ENCODE assay signal across 8 cellular contexts in the genomic region with DNA sequence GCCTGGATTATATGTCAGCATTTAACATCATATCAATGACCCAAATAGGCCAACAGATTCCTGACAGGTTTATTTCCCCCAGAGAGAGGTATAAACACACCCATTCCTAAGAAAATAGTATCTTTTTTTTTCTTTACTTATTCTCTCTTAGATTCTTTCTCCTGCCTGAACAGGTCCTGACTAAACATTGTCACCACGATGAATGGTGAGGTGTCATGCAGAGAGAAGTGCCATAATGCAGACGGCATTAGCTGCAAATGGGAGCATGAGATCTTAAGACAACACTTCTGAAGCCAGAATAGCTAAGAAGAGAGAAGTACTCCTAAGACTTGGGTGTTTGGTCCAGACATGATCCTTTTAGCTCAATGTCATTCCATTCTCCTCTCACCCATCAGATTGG.
"Had no signal": no experiment of that assay in that cellular context is flagged by ENCODE, and none has a peak within 500 bp of the region (broad histone marks: within the 10 kb centered on the region; RNA-seq: fewer than 3 reads in every experiment).

No MANE protein-coding gene starts in this region.

- H2AFZ ChIP-seq: GM23248, GM23338 had no signal

- H3K9ac ChIP-seq: GM23248 had no signal

- H3K4me2 ChIP-seq: GM23338 had no signal

- H3K9me3 ChIP-seq: HAP-1 had no signal

- H3K36me3 ChIP-seq: HAP-1 had no signal

- H3K27ac ChIP-seq: GM23248 had no signal

- H3K4me3 ChIP-seq: GM23248, GM23338, HAP-1 had no signal

- DNase-seq: GM23248, GOT3, H7, H9, HCEC 1CT, HFFc6 had no signal
